Comparison of ENCODE assay signal across 11 cellular contexts in genomic region chr13:40517486-40518311, GRCh38.
DNase-seq lines count a peak whose midpoint lies in the region; ATAC-seq and TF ChIP-seq lines count a peak whose summit lies in the region.
"Had no signal": no experiment of that assay in that cellular context is flagged by ENCODE, and none has a peak within 500 bp of the region (broad histone marks: within the 10 kb centered on the region; RNA-seq: fewer than 3 reads in every experiment).

No MANE protein-coding gene starts in this region.

- no peaks in the 10 kb centered on the region for H3K27me3 Mint-ChIP-seq in activated CD4-positive, alpha-beta T cell treated with anti-CD3 and anti-CD28 coated beads, Interleukin-2, amount 10 ng/mL, durations not matched to agents 24 days and 14 days
- H3K27me3 Mint-ChIP-seq in endothelial cell (ENCODE audit: unreplicated experiment), result peaks cover 3% of the 10 kb centered on the region
- no peaks in the 10 kb centered on the region for H3K27me3 Mint-ChIP-seq in WTC11 (ENCODE audit: low read depth)

- intact Hi-C loops in activated CD4-positive, alpha-beta T cell treated with anti-CD3 and anti-CD28 coated beads, Interleukin-2, amount 10 ng/mL, durations not matched to agents 24 days and 14 days (cut with micrococcal nuclease), result loop anchor here (1.0 to 5.0 kb wide), 11 partner anchors 32 to 741 kb away; no protein-coding TSS in a partner anchor

- CTCF ChIA-PET in WTC11 (lab: Charles Lee), result no interaction called here

- no peak for DNase-seq in activated CD4-positive, alpha-beta T cell treated with anti-CD3 and anti-CD28 coated beads, Interleukin-2, amount 10 ng/mL, durations not matched to agents 24 days and 14 days
- no peak for DNase-seq in activated CD4-positive, alpha-beta T cell treated with anti-CD3 and anti-CD28 coated beads for 1 hour
- peak; percentile 59 for DNase-seq in stimulated activated CD4-positive, alpha-beta T cell treated with anti-CD3 and anti-CD28 coated beads, Interleukin-4, amount 100 ng/mL, for 24 hours
- DNase-seq in endothelial cell (ENCODE audit: low spot score) (no peak), putamen (ENCODE audit: low spot score) (no peak), WTC11 (ENCODE audit: low spot score) (no peak)
- DNase-seq: Peyer's patch, upper lobe of right lung had no signal

- no peak for TF ChIP-seq CTCF in endothelial cell (IDR thresholded peaks at IDR 0.05; ENCODE audit: unreplicated experiment)
- TF ChIP-seq CTCF in WTC11 (IDR thresholded peaks at IDR 0.05), result no peak

- POLR2A ChIA-PET in WTC11 (lab: Charles Lee), result no interaction called here

- H3K4me3 Mint-ChIP-seq in activated CD4-positive, alpha-beta T cell treated with anti-CD3 and anti-CD28 coated beads, Interleukin-2, amount 10 ng/mL, durations not matched to agents 24 days and 14 days, result peak overlapping the region; percentile 72
- H3K4me3 Mint-ChIP-seq in endothelial cell (ENCODE audit: unreplicated experiment), result no peak overlapping the region
- no peak overlapping the region for H3K4me3 Mint-ChIP-seq in WTC11

- peak overlapping the region; percentile 92 for H3K27ac Mint-ChIP-seq in activated CD4-positive, alpha-beta T cell treated with anti-CD3 and anti-CD28 coated beads, Interleukin-2, amount 10 ng/mL, durations not matched to agents 24 days and 14 days
- H3K27ac Mint-ChIP-seq in endothelial cell (ENCODE audit: unreplicated experiment), result no peak overlapping the region
- H3K27ac Mint-ChIP-seq in WTC11, result no peak overlapping the region

- H3K9me3 Mint-ChIP-seq in activated CD4-positive, alpha-beta T cell treated with anti-CD3 and anti-CD28 coated beads, Interleukin-2, amount 10 ng/mL, durations not matched to agents 24 days and 14 days, result peaks cover 5% of the 10 kb centered on the region
- H3K9me3 Mint-ChIP-seq in endothelial cell (ENCODE audit: unreplicated experiment) (no peaks in the 10 kb centered on the region), WTC11 (no peaks in the 10 kb centered on the region)

- peaks cover 63% of the 10 kb centered on the region for H3K4me1 Mint-ChIP-seq in activated CD4-positive, alpha-beta T cell treated with anti-CD3 and anti-CD28 coated beads, Interleukin-2, amount 10 ng/mL, durations not matched to agents 24 days and 14 days
- H3K4me1 Mint-ChIP-seq in endothelial cell (ENCODE audit: unreplicated experiment) (peaks cover 7% of the 10 kb centered on the region), WTC11 (peaks cover 11% of the 10 kb centered on the region)

- H3K36me3 Mint-ChIP-seq in activated CD4-positive, alpha-beta T cell treated with anti-CD3 and anti-CD28 coated beads, Interleukin-2, amount 10 ng/mL, durations not matched to agents 24 days and 14 days (ENCODE audit: low read depth), result peaks cover 10% of the 10 kb centered on the region
- H3K36me3 Mint-ChIP-seq in endothelial cell (ENCODE audit: low read depth, unreplicated experiment) (no peaks in the 10 kb centered on the region), WTC11 (no peaks in the 10 kb centered on the region)

- ATAC-seq in GM21723 (IDR thresholded peaks at IDR 0.05; ENCODE audit: unreplicated experiment) (peak; percentile 84), HG03558 (IDR thresholded peaks at IDR 0.05; ENCODE audit: extremely low read depth, unreplicated experiment) (peak; percentile 71), WTC11 (no peak)
- ATAC-seq: HCT116, upper lobe of right lung had no signal

TF ChIP-seq in WTC11, 78 proteins besides CTCF, POLR2A, EP300 and RAD21:
- no peak for TF ChIP-seq ZNF423 (CRISPR knock-in tag; IDR thresholded peaks at IDR 0.05)
- no peak for TF ChIP-seq HMGA2 (CRISPR knock-in tag; IDR thresholded peaks at IDR 0.05)
- no peak for TF ChIP-seq SOX15 (CRISPR knock-in tag; IDR thresholded peaks at IDR 0.05)
- TF ChIP-seq ZNF512 (CRISPR knock-in tag; IDR thresholded peaks at IDR 0.05; ENCODE audit: borderline replicate concordance), result no peak
- no peak for TF ChIP-seq SMAD3 (CRISPR knock-in tag; IDR thresholded peaks at IDR 0.05; ENCODE audit: borderline replicate concordance)
- no peak for TF ChIP-seq EMX1 (CRISPR knock-in tag; IDR thresholded peaks at IDR 0.05)
- TF ChIP-seq IRF1 (CRISPR knock-in tag; IDR thresholded peaks at IDR 0.05), result no peak
- TF ChIP-seq TCF7 (CRISPR knock-in tag; IDR thresholded peaks at IDR 0.05; ENCODE audit: low read depth), result no peak
- no peak for TF ChIP-seq E2F4 (CRISPR knock-in tag; IDR thresholded peaks at IDR 0.05; ENCODE audit: borderline replicate concordance, low read depth)
- no peak for TF ChIP-seq AFF4 (CRISPR knock-in tag; IDR thresholded peaks at IDR 0.05; ENCODE audit: borderline replicate concordance)
- TF ChIP-seq NFATC4 (CRISPR knock-in tag; IDR thresholded peaks at IDR 0.05), result no peak
